ENCODE assay signal across 32 cellular contexts in the genomic region with DNA sequence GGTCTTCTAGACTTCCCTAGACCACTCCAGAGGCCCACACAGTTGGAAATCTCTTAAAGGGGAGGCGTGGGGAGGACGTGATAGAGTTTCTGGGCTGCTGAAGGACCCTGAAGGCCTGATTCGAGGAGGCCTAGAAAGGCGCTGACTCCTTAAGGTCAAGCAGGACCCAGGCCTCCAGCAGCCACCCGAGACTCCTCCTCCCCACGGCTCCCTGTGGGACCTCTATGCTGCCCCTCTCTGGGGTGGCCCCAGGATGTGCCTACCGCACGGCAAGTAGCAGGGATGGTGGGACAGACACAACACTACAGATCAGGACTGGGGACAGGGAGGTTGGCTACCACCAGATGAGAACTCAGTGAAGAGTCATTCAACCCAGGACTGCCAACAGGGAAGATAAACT.
"Had no signal": no experiment of that assay in that cellular context is flagged by ENCODE, and none has a peak within 500 bp of the region (broad histone marks: within the 10 kb centered on the region; RNA-seq: fewer than 3 reads in every experiment).

No MANE protein-coding gene starts in this region.

- H3K4me3 ChIP-seq: adrenal gland, body of pancreas, cardiac muscle cell, coronary artery, dorsolateral prefrontal cortex had no signal

- DNase-seq: activated B cell treated with CpG ODN at 0.5 μM for 24 hours; activated CD4-positive, alpha-beta T cell treated with anti-CD3 and anti-CD28 coated beads for 48 hours; activated CD4-positive, alpha-beta T cell treated with anti-CD3 and anti-CD28 coated beads, Interleukin-2, amount 50 U/mL, for 1 hour; activated CD4-positive, alpha-beta T cell treated with anti-CD3 and anti-CD28 coated beads, Interleukin-2, amount 50 U/mL, for 48 hours; activated CD8-positive, alpha-beta memory T cell treated with anti-CD3 and anti-CD28 coated beads for 24 hours; activated CD8-positive, alpha-beta T cell treated with anti-CD3 and anti-CD28 coated beads for 36 hours; activated effector memory CD4-positive, alpha-beta T cell treated with anti-CD3 and anti-CD28 coated beads, Interleukin-2, amount 50 U/mL, for 16 hours; activated naive CD4-positive, alpha-beta T cell treated with anti-CD3 and anti-CD28 coated beads for 36 hours; activated naive CD8-positive, alpha-beta T cell treated with anti-CD3 and anti-CD28 coated beads for 36 hours; activated naive CD8-positive, alpha-beta T cell treated with anti-CD3 and anti-CD28 coated beads, Interleukin-2, amount 50 U/mL, for 24 hours; activated T-cell treated with anti-CD3 and anti-CD28 coated beads, Interleukin-2, amount 50 U/mL, for 4 hours; adrenal gland; amygdala; body of pancreas; central memory CD4-positive, alpha-beta T cell; cerebellar nuclear complex; dorsolateral prefrontal cortex; effector memory CD4-positive, alpha-beta T cell; endodermal cell; T-helper 1 cell; T-helper 17 cell; T1000; WERI-Rb-1 had no signal

- H3K4me3 Mint-ChIP-seq: activated B cell treated with CpG ODN at 0.5 μM for 24 hours; activated CD8-positive, alpha-beta T cell treated with anti-CD3 and anti-CD28 coated beads for 36 hours; activated naive CD4-positive, alpha-beta T cell treated with anti-CD3 and anti-CD28 coated beads for 36 hours; activated naive CD4-positive, alpha-beta T cell treated with anti-CD3 and anti-CD28 coated beads, Interleukin-2, amount 50 U/mL, for 24 hours; activated naive CD8-positive, alpha-beta T cell treated with anti-CD3 and anti-CD28 coated beads for 36 hours; activated naive CD8-positive, alpha-beta T cell treated with anti-CD3 and anti-CD28 coated beads, Interleukin-2, amount 50 U/mL, for 24 hours; activated T-cell treated with anti-CD3 and anti-CD28 coated beads, Interleukin-2, amount 50 U/mL, for 4 hours; dendritic cell treated with granulocyte-macrophage colony-stimulating factor and Interleukin-4, amounts not matched to agents 40 ng/mL and 50 ng/mL, for 4 days; endodermal cell; T-helper 17 cell; T-helper 2 cell treated with Interferon-gamma antibody and Interleukin-4, amounts not matched to agents 5 μg/mL and 100 μg/mL, for 36 hours had no signal

- H3K36me3 ChIP-seq: adrenal gland, cardiac muscle cell, WERI-Rb-1 had no signal

- H3K9me3 Mint-ChIP-seq: activated B cell treated with CpG ODN at 0.5 μM for 24 hours; activated CD8-positive, alpha-beta T cell treated with anti-CD3 and anti-CD28 coated beads for 36 hours; activated naive CD4-positive, alpha-beta T cell treated with anti-CD3 and anti-CD28 coated beads for 36 hours; activated naive CD4-positive, alpha-beta T cell treated with anti-CD3 and anti-CD28 coated beads, Interleukin-2, amount 50 U/mL, for 24 hours; activated naive CD8-positive, alpha-beta T cell treated with anti-CD3 and anti-CD28 coated beads for 36 hours; activated naive CD8-positive, alpha-beta T cell treated with anti-CD3 and anti-CD28 coated beads, Interleukin-2, amount 50 U/mL, for 24 hours; activated T-cell treated with anti-CD3 and anti-CD28 coated beads, Interleukin-2, amount 50 U/mL, for 4 hours; activated T-helper 2 cell treated with anti-CD3 and anti-CD28 coated beads, Interferon-gamma antibody, Interleukin-2, Interleukin-4, amounts not matched to agents 10 μg/mL and 5 μg/mL and 100 μg/mL, durations not matched to agents 14 hours and 24 hours and 36 hours; dendritic cell treated with granulocyte-macrophage colony-stimulating factor and Interleukin-4, amounts not matched to agents 40 ng/mL and 50 ng/mL, for 4 days; endodermal cell; T-helper 2 cell treated with Interferon-gamma antibody and Interleukin-4, amounts not matched to agents 5 μg/mL and 100 μg/mL, for 36 hours had no signal

- H3K9me3 ChIP-seq: adrenal gland, body of pancreas had no signal

- FAIRE-seq: frontal cortex had no signal

- ATAC-seq: activated CD4-positive, CD25-positive, alpha-beta regulatory T cell treated with anti-CD3 and anti-CD28 coated beads, Interleukin-2, amount 50 U/mL, for 24 hours; activated CD8-positive, alpha-beta T cell treated with anti-CD3 and anti-CD28 coated beads for 36 hours; activated naive CD8-positive, alpha-beta T cell treated with anti-CD3 and anti-CD28 coated beads, Interleukin-2, amount 50 U/mL, for 24 hours; activated T-cell treated with anti-CD3 and anti-CD28 coated beads, Interleukin-2, amount 50 U/mL, for 4 hours; body of pancreas; esophagus mucosa; T-helper 17 cell had no signal

- H3K27ac Mint-ChIP-seq: activated B cell treated with CpG ODN at 0.5 μM for 24 hours; activated CD8-positive, alpha-beta T cell treated with anti-CD3 and anti-CD28 coated beads for 36 hours; activated naive CD4-positive, alpha-beta T cell treated with anti-CD3 and anti-CD28 coated beads for 36 hours; activated naive CD4-positive, alpha-beta T cell treated with anti-CD3 and anti-CD28 coated beads, Interleukin-2, amount 50 U/mL, for 24 hours; activated naive CD8-positive, alpha-beta T cell treated with anti-CD3 and anti-CD28 coated beads for 36 hours; activated naive CD8-positive, alpha-beta T cell treated with anti-CD3 and anti-CD28 coated beads, Interleukin-2, amount 50 U/mL, for 24 hours; activated T-helper 2 cell treated with anti-CD3 and anti-CD28 coated beads, Interferon-gamma antibody, Interleukin-2, Interleukin-4, amounts not matched to agents 10 μg/mL and 5 μg/mL and 100 μg/mL, durations not matched to agents 14 hours and 24 hours and 36 hours; dendritic cell treated with granulocyte-macrophage colony-stimulating factor and Interleukin-4, amounts not matched to agents 40 ng/mL and 50 ng/mL, for 4 days; endodermal cell; T-helper 17 cell; T-helper 2 cell treated with Interferon-gamma antibody and Interleukin-4, amounts not matched to agents 5 μg/mL and 100 μg/mL, for 36 hours had no signal

- H3K4me1 Mint-ChIP-seq: activated B cell treated with CpG ODN at 0.5 μM for 24 hours; activated naive CD4-positive, alpha-beta T cell treated with anti-CD3 and anti-CD28 coated beads, Interleukin-2, amount 50 U/mL, for 24 hours; activated naive CD8-positive, alpha-beta T cell treated with anti-CD3 and anti-CD28 coated beads for 36 hours; activated naive CD8-positive, alpha-beta T cell treated with anti-CD3 and anti-CD28 coated beads, Interleukin-2, amount 50 U/mL, for 24 hours had no signal

- H3K27ac ChIP-seq: adrenal gland, body of pancreas, cardiac muscle cell, coronary artery, dorsolateral prefrontal cortex, WERI-Rb-1 had no signal

- H3K27me3 Mint-ChIP-seq: activated naive CD8-positive, alpha-beta T cell treated with anti-CD3 and anti-CD28 coated beads for 36 hours; dendritic cell treated with granulocyte-macrophage colony-stimulating factor and Interleukin-4, amounts not matched to agents 40 ng/mL and 50 ng/mL, for 4 days had no signal

- H3K27me3 ChIP-seq: adrenal gland, body of pancreas, cardiac muscle cell, dorsolateral prefrontal cortex had no signal

- H3K4me1 ChIP-seq: adrenal gland, body of pancreas had no signal

- H3K36me3 Mint-ChIP-seq: activated naive CD4-positive, alpha-beta T cell treated with anti-CD3 and anti-CD28 coated beads, Interleukin-2, amount 50 U/mL, for 24 hours; activated naive CD8-positive, alpha-beta T cell treated with anti-CD3 and anti-CD28 coated beads for 36 hours had no signal
